In the genomic region with DNA sequence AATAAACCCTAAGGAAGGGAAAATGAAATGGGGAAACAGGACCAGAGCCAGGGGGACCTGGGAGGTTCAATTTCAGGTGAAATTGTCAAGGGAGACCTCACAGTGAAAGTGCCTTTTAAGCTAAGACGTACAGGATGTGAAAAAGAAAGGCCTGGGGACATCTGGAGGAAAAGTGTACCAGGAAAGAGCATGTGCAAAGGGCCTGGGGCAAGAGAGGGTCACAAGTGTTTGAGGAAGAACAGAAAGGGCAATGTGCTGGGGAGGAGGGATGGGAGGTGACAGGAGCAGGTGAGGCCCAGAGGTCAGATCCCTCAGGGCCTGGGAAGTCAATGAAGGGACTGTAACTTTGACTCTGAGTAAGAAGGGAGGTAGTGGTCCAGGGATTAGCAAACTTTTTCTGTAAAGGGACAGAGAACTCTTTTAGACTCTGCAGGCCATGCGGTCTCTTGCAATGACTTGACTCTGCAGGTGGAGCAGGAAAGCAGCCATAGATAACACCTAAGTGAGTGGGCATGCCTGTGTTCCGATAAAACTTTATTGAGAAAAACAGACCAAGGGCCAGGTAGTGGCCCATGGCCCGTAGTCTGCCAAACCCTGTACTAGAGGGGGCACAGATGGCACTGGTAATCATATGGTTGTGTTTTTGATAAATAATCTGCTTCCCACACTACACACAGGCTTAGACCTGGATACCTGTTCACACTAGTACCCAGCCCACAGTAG, we compare ENCODE assay signal across 1 cellular context.
TF ChIP-seq lines count a peak whose summit lies in the region.

No MANE protein-coding gene starts in this region.

TF ChIP-seq in GM23338, 12 proteins besides CTCF, POLR2A, EP300 and RAD21 (continued from another document):
- TF ChIP-seq, protein P1, sequence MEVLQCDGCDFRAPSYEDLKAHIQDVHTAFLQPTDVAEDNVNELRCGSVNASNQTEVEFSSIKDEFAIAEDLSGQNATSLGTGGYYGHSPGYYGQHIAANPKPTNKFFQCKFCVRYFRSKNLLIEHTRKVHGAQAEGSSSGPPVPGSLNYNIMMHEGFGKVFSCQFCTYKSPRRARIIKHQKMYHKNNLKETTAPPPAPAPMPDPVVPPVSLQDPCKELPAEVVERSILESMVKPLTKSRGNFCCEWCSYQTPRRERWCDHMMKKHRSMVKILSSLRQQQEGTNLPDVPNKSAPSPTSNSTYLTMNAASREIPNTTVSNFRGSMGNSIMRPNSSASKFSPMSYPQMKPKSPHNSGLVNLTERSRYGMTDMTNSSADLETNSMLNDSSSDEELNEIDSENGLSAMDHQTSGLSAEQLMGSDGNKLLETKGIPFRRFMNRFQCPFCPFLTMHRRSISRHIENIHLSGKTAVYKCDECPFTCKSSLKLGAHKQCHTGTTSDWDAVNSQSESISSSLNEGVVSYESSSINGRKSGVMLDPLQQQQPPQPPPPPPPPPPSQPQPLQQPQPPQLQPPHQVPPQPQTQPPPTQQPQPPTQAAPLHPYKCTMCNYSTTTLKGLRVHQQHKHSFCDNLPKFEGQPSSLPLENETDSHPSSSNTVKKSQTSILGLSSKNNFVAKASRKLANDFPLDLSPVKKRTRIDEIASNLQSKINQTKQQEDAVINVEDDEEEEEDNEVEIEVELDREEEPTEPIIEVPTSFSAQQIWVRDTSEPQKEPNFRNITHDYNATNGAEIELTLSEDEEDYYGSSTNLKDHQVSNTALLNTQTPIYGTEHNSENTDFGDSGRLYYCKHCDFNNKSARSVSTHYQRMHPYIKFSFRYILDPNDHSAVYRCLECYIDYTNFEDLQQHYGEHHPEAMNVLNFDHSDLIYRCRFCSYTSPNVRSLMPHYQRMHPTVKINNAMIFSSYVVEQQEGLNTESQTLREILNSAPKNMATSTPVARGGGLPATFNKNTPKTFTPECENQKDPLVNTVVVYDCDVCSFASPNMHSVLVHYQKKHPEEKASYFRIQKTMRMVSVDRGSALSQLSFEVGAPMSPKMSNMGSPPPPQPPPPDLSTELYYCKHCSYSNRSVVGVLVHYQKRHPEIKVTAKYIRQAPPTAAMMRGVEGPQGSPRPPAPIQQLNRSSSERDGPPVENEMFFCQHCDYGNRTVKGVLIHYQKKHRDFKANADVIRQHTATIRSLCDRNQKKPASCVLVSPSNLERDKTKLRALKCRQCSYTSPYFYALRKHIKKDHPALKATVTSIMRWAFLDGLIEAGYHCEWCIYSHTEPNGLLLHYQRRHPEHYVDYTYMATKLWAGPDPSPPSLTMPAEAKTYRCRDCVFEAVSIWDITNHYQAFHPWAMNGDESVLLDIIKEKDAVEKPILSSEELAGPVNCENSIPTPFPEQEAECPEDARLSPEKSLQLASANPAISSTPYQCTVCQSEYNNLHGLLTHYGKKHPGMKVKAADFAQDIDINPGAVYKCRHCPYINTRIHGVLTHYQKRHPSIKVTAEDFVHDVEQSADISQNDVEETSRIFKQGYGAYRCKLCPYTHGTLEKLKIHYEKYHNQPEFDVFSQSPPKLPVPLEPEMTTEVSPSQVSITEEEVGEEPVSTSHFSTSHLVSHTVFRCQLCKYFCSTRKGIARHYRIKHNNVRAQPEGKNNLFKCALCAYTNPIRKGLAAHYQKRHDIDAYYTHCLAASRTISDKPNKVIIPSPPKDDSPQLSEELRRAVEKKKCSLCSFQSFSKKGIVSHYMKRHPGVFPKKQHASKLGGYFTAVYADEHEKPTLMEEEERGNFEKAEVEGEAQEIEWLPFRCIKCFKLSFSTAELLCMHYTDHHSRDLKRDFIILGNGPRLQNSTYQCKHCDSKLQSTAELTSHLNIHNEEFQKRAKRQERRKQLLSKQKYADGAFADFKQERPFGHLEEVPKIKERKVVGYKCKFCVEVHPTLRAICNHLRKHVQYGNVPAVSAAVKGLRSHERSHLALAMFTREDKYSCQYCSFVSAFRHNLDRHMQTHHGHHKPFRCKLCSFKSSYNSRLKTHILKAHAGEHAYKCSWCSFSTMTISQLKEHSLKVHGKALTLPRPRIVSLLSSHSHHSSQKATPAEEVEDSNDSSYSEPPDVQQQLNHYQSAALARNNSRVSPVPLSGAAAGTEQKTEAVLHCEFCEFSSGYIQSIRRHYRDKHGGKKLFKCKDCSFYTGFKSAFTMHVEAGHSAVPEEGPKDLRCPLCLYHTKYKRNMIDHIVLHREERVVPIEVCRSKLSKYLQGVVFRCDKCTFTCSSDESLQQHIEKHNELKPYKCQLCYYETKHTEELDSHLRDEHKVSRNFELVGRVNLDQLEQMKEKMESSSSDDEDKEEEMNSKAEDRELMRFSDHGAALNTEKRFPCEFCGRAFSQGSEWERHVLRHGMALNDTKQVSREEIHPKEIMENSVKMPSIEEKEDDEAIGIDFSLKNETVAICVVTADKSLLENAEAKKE (CRISPR knock-in tag; IDR thresholded peaks at IDR 0.05): no peak
- TF ChIP-seq CREB1 (CRISPR knock-in tag; IDR thresholded peaks at IDR 0.05; ENCODE audit: low read depth): no peak
- TF ChIP-seq, protein P2, sequence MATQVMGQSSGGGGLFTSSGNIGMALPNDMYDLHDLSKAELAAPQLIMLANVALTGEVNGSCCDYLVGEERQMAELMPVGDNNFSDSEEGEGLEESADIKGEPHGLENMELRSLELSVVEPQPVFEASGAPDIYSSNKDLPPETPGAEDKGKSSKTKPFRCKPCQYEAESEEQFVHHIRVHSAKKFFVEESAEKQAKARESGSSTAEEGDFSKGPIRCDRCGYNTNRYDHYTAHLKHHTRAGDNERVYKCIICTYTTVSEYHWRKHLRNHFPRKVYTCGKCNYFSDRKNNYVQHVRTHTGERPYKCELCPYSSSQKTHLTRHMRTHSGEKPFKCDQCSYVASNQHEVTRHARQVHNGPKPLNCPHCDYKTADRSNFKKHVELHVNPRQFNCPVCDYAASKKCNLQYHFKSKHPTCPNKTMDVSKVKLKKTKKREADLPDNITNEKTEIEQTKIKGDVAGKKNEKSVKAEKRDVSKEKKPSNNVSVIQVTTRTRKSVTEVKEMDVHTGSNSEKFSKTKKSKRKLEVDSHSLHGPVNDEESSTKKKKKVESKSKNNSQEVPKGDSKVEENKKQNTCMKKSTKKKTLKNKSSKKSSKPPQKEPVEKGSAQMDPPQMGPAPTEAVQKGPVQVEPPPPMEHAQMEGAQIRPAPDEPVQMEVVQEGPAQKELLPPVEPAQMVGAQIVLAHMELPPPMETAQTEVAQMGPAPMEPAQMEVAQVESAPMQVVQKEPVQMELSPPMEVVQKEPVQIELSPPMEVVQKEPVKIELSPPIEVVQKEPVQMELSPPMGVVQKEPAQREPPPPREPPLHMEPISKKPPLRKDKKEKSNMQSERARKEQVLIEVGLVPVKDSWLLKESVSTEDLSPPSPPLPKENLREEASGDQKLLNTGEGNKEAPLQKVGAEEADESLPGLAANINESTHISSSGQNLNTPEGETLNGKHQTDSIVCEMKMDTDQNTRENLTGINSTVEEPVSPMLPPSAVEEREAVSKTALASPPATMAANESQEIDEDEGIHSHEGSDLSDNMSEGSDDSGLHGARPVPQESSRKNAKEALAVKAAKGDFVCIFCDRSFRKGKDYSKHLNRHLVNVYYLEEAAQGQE (IDR thresholded peaks at IDR 0.05; ENCODE audit: unreplicated experiment): no peak
